ENCODE assay signal across 1 cellular context in genomic region chr17:76261421-76262215, GRCh38.
TF ChIP-seq lines count a peak whose summit lies in the region.

No MANE protein-coding gene starts in this region.

TF ChIP-seq in GM23338, 12 proteins besides CTCF, POLR2A, EP300 and RAD21 (continued from another document):
- TF ChIP-seq, protein P1, sequence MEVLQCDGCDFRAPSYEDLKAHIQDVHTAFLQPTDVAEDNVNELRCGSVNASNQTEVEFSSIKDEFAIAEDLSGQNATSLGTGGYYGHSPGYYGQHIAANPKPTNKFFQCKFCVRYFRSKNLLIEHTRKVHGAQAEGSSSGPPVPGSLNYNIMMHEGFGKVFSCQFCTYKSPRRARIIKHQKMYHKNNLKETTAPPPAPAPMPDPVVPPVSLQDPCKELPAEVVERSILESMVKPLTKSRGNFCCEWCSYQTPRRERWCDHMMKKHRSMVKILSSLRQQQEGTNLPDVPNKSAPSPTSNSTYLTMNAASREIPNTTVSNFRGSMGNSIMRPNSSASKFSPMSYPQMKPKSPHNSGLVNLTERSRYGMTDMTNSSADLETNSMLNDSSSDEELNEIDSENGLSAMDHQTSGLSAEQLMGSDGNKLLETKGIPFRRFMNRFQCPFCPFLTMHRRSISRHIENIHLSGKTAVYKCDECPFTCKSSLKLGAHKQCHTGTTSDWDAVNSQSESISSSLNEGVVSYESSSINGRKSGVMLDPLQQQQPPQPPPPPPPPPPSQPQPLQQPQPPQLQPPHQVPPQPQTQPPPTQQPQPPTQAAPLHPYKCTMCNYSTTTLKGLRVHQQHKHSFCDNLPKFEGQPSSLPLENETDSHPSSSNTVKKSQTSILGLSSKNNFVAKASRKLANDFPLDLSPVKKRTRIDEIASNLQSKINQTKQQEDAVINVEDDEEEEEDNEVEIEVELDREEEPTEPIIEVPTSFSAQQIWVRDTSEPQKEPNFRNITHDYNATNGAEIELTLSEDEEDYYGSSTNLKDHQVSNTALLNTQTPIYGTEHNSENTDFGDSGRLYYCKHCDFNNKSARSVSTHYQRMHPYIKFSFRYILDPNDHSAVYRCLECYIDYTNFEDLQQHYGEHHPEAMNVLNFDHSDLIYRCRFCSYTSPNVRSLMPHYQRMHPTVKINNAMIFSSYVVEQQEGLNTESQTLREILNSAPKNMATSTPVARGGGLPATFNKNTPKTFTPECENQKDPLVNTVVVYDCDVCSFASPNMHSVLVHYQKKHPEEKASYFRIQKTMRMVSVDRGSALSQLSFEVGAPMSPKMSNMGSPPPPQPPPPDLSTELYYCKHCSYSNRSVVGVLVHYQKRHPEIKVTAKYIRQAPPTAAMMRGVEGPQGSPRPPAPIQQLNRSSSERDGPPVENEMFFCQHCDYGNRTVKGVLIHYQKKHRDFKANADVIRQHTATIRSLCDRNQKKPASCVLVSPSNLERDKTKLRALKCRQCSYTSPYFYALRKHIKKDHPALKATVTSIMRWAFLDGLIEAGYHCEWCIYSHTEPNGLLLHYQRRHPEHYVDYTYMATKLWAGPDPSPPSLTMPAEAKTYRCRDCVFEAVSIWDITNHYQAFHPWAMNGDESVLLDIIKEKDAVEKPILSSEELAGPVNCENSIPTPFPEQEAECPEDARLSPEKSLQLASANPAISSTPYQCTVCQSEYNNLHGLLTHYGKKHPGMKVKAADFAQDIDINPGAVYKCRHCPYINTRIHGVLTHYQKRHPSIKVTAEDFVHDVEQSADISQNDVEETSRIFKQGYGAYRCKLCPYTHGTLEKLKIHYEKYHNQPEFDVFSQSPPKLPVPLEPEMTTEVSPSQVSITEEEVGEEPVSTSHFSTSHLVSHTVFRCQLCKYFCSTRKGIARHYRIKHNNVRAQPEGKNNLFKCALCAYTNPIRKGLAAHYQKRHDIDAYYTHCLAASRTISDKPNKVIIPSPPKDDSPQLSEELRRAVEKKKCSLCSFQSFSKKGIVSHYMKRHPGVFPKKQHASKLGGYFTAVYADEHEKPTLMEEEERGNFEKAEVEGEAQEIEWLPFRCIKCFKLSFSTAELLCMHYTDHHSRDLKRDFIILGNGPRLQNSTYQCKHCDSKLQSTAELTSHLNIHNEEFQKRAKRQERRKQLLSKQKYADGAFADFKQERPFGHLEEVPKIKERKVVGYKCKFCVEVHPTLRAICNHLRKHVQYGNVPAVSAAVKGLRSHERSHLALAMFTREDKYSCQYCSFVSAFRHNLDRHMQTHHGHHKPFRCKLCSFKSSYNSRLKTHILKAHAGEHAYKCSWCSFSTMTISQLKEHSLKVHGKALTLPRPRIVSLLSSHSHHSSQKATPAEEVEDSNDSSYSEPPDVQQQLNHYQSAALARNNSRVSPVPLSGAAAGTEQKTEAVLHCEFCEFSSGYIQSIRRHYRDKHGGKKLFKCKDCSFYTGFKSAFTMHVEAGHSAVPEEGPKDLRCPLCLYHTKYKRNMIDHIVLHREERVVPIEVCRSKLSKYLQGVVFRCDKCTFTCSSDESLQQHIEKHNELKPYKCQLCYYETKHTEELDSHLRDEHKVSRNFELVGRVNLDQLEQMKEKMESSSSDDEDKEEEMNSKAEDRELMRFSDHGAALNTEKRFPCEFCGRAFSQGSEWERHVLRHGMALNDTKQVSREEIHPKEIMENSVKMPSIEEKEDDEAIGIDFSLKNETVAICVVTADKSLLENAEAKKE (CRISPR knock-in tag; IDR thresholded peaks at IDR 0.05) = no peak
- TF ChIP-seq EZH2phosphoT487 (IDR thresholded peaks at IDR 0.05; ENCODE audit: unreplicated experiment) = no peak
- TF ChIP-seq, protein P2, sequence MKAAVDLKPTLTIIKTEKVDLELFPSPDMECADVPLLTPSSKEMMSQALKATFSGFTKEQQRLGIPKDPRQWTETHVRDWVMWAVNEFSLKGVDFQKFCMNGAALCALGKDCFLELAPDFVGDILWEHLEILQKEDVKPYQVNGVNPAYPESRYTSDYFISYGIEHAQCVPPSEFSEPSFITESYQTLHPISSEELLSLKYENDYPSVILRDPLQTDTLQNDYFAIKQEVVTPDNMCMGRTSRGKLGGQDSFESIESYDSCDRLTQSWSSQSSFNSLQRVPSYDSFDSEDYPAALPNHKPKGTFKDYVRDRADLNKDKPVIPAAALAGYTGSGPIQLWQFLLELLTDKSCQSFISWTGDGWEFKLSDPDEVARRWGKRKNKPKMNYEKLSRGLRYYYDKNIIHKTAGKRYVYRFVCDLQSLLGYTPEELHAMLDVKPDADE (IDR thresholded peaks at IDR 0.05) = no peak
- TF ChIP-seq POLR2AphosphoS5 (IDR thresholded peaks at IDR 0.05; ENCODE audit: low read depth) = no peak
- TF ChIP-seq JUNB (IDR thresholded peaks at IDR 0.05; ENCODE audit: unreplicated experiment) = no peak
